In the genomic region with DNA sequence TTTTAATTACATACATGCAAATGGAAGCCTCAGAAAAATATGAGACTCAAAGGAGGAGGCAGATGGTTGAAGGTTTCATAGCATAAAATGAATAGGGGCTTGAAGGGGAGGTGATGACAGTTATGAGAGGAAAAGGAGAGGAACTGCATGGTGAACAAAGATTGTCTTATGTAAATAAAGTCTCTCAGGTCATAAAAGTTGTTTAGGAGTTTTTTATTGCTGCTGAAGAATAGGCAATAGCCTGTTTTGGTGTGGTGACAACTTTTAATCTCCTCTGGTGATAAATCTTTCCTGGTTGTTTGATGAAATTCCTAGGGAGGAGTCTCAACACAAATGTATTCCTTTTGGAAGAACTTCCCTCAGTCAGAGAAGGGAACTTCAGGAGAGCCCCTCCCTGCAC, we compare ENCODE assay signal across 31 cellular contexts. TPM values are rescaled to one million over a fixed set of nuclear protein-coding genes. Genes with fewer than 3 reads are reported as not detected.
DNase-seq lines count a peak whose midpoint lies in the region; TF ChIP-seq lines count a peak whose summit lies in the region.
"Had no signal": no experiment of that assay in that cellular context is flagged by ENCODE, and none has a peak within 500 bp of the region (broad histone marks: within the 10 kb centered on the region; RNA-seq: fewer than 3 reads in every experiment).

No MANE protein-coding gene starts in this region.

- H3K27me3 Mint-ChIP-seq in H9 (ENCODE audit: low read depth) = no peaks in the 10 kb centered on the region
- H3K27me3 Mint-ChIP-seq: activated naive CD4-positive, alpha-beta T cell treated with anti-CD3 and anti-CD28 coated beads, Interleukin-2, amount 50 U/mL, for 24 hours had no signal

- H3K4me3 Mint-ChIP-seq in H9 = no peak overlapping the region
- H3K4me3 Mint-ChIP-seq: activated CD8-positive, alpha-beta T cell treated with anti-CD3 and anti-CD28 coated beads, Interleukin-2, amount 10 ng/mL, durations not matched to agents 7 days and 5 days; activated naive CD4-positive, alpha-beta T cell treated with anti-CD3 and anti-CD28 coated beads, Interleukin-2, amount 50 U/mL, for 24 hours; neural progenitor cell had no signal

- no peak overlapping the region for H3K56ac ChIP-seq in H9 (ENCODE audit: insufficient read length, low read depth, low read length)

- H2AFZ ChIP-seq in mammary epithelial cell (ENCODE audit: low read depth, low read length) = no peak overlapping the region
- no peak overlapping the region for H2AFZ ChIP-seq in H9 (ENCODE audit: low read length)
- H2AFZ ChIP-seq: GM23248, neural progenitor cell, parathyroid adenoma had no signal

- H3K9me3 Mint-ChIP-seq in H9 = peaks cover 2 to 4% of the 10 kb centered on the region in 2 experiments; a peak in 3 of 5 replicates

- H3K27ac ChIP-seq in tibial artery (peak overlapping the region; percentile 32 to 35), mammary epithelial cell (ENCODE audit: insufficient read depth, low read depth, low read length) (no peak overlapping the region), H9 (ENCODE audit: insufficient read length, low read depth, low read length) (no peak overlapping the region)
- H3K27ac ChIP-seq: brain microvascular endothelial cell, C4-2B, GM23248, neural progenitor cell, parathyroid adenoma, stomach, thyroid gland, WERI-Rb-1 had no signal

- H3K4me1 ChIP-seq in HAP-1 (peaks cover 12% of the 10 kb centered on the region), tibial artery (peaks cover 0 to 51% (median 18%) of the 10 kb centered on the region in 4 donors), mammary epithelial cell (ENCODE audit: insufficient read depth, low read length) (no peaks in the 10 kb centered on the region), H9 (ENCODE audit: insufficient read depth, low read length) (no peaks in the 10 kb centered on the region)
- H3K4me1 ChIP-seq: parathyroid adenoma had no signal

- H2BK5ac ChIP-seq in H9 (ENCODE audit: insufficient read length, low read length) = no peak overlapping the region

- H3K36me3 Mint-ChIP-seq in H9 (ENCODE audit: insufficient read depth in 1 of 3, low read depth in 3 of 3) = peaks cover 10 to 25% (median 19%) of the 10 kb centered on the region in 3 experiments; a peak in 6 of 7 replicates

- no peak overlapping the region for H3K14ac ChIP-seq in H9 (ENCODE audit: insufficient read depth, low read length)

- BruUV-seq in mammary epithelial cell (replicated peaks; lab: Mats Ljungman, UMichigan) = no TSS peak

- no peak overlapping the region for H2BK12ac ChIP-seq in H9 (ENCODE audit: insufficient read length, low read depth, low read length)

- no peak overlapping the region for H3K18ac ChIP-seq in H9 (ENCODE audit: insufficient read length, low read depth, low read length)

- no peak overlapping the region for H2BK20ac ChIP-seq in H9 (ENCODE audit: low read depth, low read length, poor library complexity, severe bottlenecking)

- H3K27me3 ChIP-seq in HAP-1 (ENCODE audit: low read depth) (no peaks in the 10 kb centered on the region), tibial artery (no peaks in the 10 kb centered on the region), mammary epithelial cell (ENCODE audit: insufficient read depth, low read length) (no peaks in the 10 kb centered on the region), H9 (ENCODE audit: insufficient read depth, low read length) (no peaks in the 10 kb centered on the region)
- H3K27me3 ChIP-seq: brain microvascular endothelial cell, MG63, neural progenitor cell, spleen, stomach, thyroid gland had no signal

- H3K23me2 ChIP-seq in H9 (ENCODE audit: insufficient read length, low read depth, low read length, poor library complexity, severe bottlenecking) = no peaks in the 10 kb centered on the region

- CTCF ChIA-PET in mammary epithelial cell (lab: Charles Lee; ENCODE audit: low non-redundant PET) = no interaction called here

- H3K4me1 Mint-ChIP-seq in H9 = peaks cover 9 to 15% of the 10 kb centered on the region in 2 experiments; a peak in 3 of 4 replicates
- H3K4me1 Mint-ChIP-seq: neural progenitor cell had no signal

- intact Hi-C loops in tibial artery (cut with DNase I; ENCODE audit: low total_unique reads) (no loop called here), mammary epithelial cell (cut with micrococcal nuclease) (no loop called here)

- H4K8ac ChIP-seq in H9 (replicated peaks; ENCODE audit: insufficient read length, low read depth, low read length) = no peak overlapping the region

- H3K4me3 ChIP-seq in HAP-1 (no peak overlapping the region), fibroblast of villous mesenchyme (ENCODE audit: low read depth, low read length) (no peak overlapping the region), tibial artery (no peak overlapping the region), mammary epithelial cell (replicated peaks in 1 of 3; ENCODE audit: insufficient read depth in 1 of 3, low read depth in 2 of 3, low read length in 3 of 3) (no peak overlapping the region)
- H3K4me3 ChIP-seq: GM23248, MG63, neural progenitor cell, spleen, stomach, thyroid gland had no signal

- H2AK5ac ChIP-seq in H9 (ENCODE audit: insufficient read length, low read length) = no peak overlapping the region

- no peaks in the 10 kb centered on the region for H3K79me1 ChIP-seq in H9 (ENCODE audit: insufficient read depth, low read depth, low read length, poor library complexity, severe bottlenecking)

- no peak overlapping the region for H3K23ac ChIP-seq in H9 (ENCODE audit: insufficient read length, low read depth, low read length)

- in situ Hi-C loops in HAP-1 (cut with MboI; ENCODE audit: low sequenced_read_pairs) = loop anchor here (25.0 kb wide), 1 partner anchor 667 kb away; the partner anchor contains the start of gene BHLHE40
- in situ Hi-C loops in mammary epithelial cell (cut with MboI; ENCODE audit: low sequenced_read_pairs in 2 of 2) = no loop called here

- no peak overlapping the region for H3K4ac ChIP-seq in H9 (ENCODE audit: low read depth, low read length)

- TF ChIP-seq CTCF in fibroblast of villous mesenchyme (IDR thresholded peaks at IDR 0.05; ENCODE audit: insufficient read depth, low read depth, low read length) (no peak), tibial artery (IDR thresholded peaks at IDR 0.05) (no peak), mammary epithelial cell (conservative IDR thresholded peaks at IDR 0.05 in 1 of 2, IDR thresholded peaks at IDR 0.05 in 1 of 2; ENCODE audit: extremely low read depth in 1 of 2, insufficient read depth in 1 of 2, low read depth in 1 of 2, low read length in 2 of 2) (no peak), H9 (conservative IDR thresholded peaks at IDR 0.05) (no peak)

- H3T11ph ChIP-seq in H9 (ENCODE audit: low read length) = no peak overlapping the region

- dilution Hi-C loops in mammary epithelial cell (cut with HindIII; ENCODE audit: low sequenced_read_pairs) = no loop called here

- H3K9me3 ChIP-seq in HAP-1 (no peaks in the 10 kb centered on the region), tibial artery (no peaks in the 10 kb centered on the region), mammary epithelial cell (replicated peaks; ENCODE audit: insufficient read depth, low read length) (no peaks in the 10 kb centered on the region), H9 (ENCODE audit: control insufficient read depth, low read depth, low read length) (no peaks in the 10 kb centered on the region)
- H3K9me3 ChIP-seq: MG63, spleen, stomach, thyroid gland had no signal

- no peaks in the 10 kb centered on the region for H3K79me2 ChIP-seq in mammary epithelial cell (ENCODE audit: insufficient read depth, low read length)
- H3K79me2 ChIP-seq in H9 (ENCODE audit: insufficient read depth, low read length) = no peaks in the 10 kb centered on the region
- H3K79me2 ChIP-seq: parathyroid adenoma had no signal

- H3K9ac ChIP-seq in mammary epithelial cell (ENCODE audit: insufficient read depth, low read length) = no peak overlapping the region
- H3K9ac ChIP-seq in H9 (ENCODE audit: extremely low read depth, insufficient read length, low read length) = no peak overlapping the region
- H3K9ac ChIP-seq: GM23248, neural progenitor cell, parathyroid adenoma had no signal

- H3K4me2 ChIP-seq in mammary epithelial cell (ENCODE audit: insufficient read depth, low read depth, low read length) (no peak overlapping the region), H9 (ENCODE audit: insufficient read depth, insufficient read length, low read length) (no peak overlapping the region)
- H3K4me2 ChIP-seq: neural progenitor cell had no signal

- peak; percentile 48 to 99 for DNase-seq in HAP-1 (ENCODE audit: low spot score in 2 of 2)
- peak; percentile 2 for DNase-seq in SW480 (ENCODE audit: low spot score)
- DNase-seq in fibroblast of villous mesenchyme (ENCODE audit: low read depth) = peak; percentile 85
- no peak for DNase-seq in tibial artery
- DNase-seq in mammary epithelial cell = no peak
- DNase-seq in H9 = no peak
- no peak for DNase-seq in kidney glomerular epithelial cell (lab: John Stamatoyannopoulos, UW)
- DNase-seq: activated CD4-positive, alpha-beta T cell treated with anti-CD3 and anti-CD28 coated beads for 4 hours; activated CD8-positive, alpha-beta T cell treated with anti-CD3 and anti-CD28 coated beads, Interleukin-2, amount 10 ng/mL, durations not matched to agents 7 days and 5 days; amygdala; brain microvascular endothelial cell; cerebellar nuclear complex; GM23248; hippocampal formation; MG63; NCI-H1105 treated with DMSO at 0.1 percent for 48 hours; NCI-H1930; NCI-H2171 treated with DMSO at 0.1 percent for 48 hours; NCI-H510A treated with DMSO at 0.1 percent for 48 hours; right cardiac atrium; SHP77; spleen; stimulated activated CD4-positive, alpha-beta T cell treated with anti-CD3 and anti-CD28 coated beads, Interleukin-2, amount 100 ng/mL, for 24 hours; stomach; T-helper 9 cell; thyroid gland; WERI-Rb-1 had no signal

- no peak overlapping the region for H2BK15ac ChIP-seq in H9 (ENCODE audit: low read depth, low read length)

- H2BK120ac ChIP-seq in H9 (ENCODE audit: low read depth, low read length, poor library complexity, severe bottlenecking) = no peak overlapping the region

- H4K5ac ChIP-seq in H9 (ENCODE audit: insufficient read length, low read depth, low read length) = no peak overlapping the region

- H4K20me1 ChIP-seq in mammary epithelial cell (ENCODE audit: insufficient read depth, low read length) = no peaks in the 10 kb centered on the region
- no peaks in the 10 kb centered on the region for H4K20me1 ChIP-seq in H9 (ENCODE audit: control insufficient read depth, insufficient read depth, insufficient read length)

- H4K91ac ChIP-seq in H9 (ENCODE audit: insufficient read length, low read depth, low read length) = no peak overlapping the region

- H3K27ac Mint-ChIP-seq in H9 = no peak overlapping the region
- H3K27ac Mint-ChIP-seq: activated CD8-positive, alpha-beta T cell treated with anti-CD3 and anti-CD28 coated beads, Interleukin-2, amount 10 ng/mL, durations not matched to agents 7 days and 5 days; activated naive CD4-positive, alpha-beta T cell treated with anti-CD3 and anti-CD28 coated beads, Interleukin-2, amount 50 U/mL, for 24 hours; neural progenitor cell had no signal

- H3K36me3 ChIP-seq in HAP-1 (replicated peaks) (no peaks in the 10 kb centered on the region), tibial artery (peaks cover 20 to 38% (median 21%) of the 10 kb centered on the region in 3 donors), mammary epithelial cell (ENCODE audit: insufficient read depth, low read length) (no peaks in the 10 kb centered on the region)
- H3K36me3 ChIP-seq: MG63 had no signal

RNA-seq across cellular contexts. Expression of gene SETMAR, which starts 17.3 kb away (rescaled TPM):
- total RNA-seq in fibroblast of villous mesenchyme (9.1 and 11.3 TPM in 2 replicates), mammary epithelial cell (10 to 100 TPM in 1 of 2 donors, 1 to 10 TPM in 1; 9.9 to 20.8 TPM), H9 (2021) (28.6 and 29.1 TPM in 2 replicates)
- polyA plus RNA-seq in mammary epithelial cell = 11.1 TPM
- 8.0 TPM for polyA minus RNA-seq in mammary epithelial cell

Comparison
In these comparisons a context has a peak if more than half of its experiments do, and no peak if none do; other contexts are left out.
1. DNase-seq: peak in HAP-1 (2 of 2), SW480 (single experiment) and fibroblast of villous mesenchyme (single experiment); none in tibial artery (0 of 2), mammary epithelial cell (single experiment), H9 (single experiment) and kidney glomerular epithelial cell (single experiment).
2. H3K27ac ChIP-seq: peak in tibial artery (2 of 2); none in mammary epithelial cell (single experiment) and H9 (single experiment).